In genomic region chr11:34345991-34346480, GRCh38 we compare ENCODE assay signal across 14 cellular contexts. TPM values are rescaled to one million over a fixed set of nuclear protein-coding genes. Genes with fewer than 3 reads are reported as not detected.
DNase-seq lines count a peak whose midpoint lies in the region; ATAC-seq and TF ChIP-seq lines count a peak whose summit lies in the region.
"Had no signal": no experiment of that assay in that cellular context is flagged by ENCODE, and none has a peak within 500 bp of the region (broad histone marks: within the 10 kb centered on the region; RNA-seq: fewer than 3 reads in every experiment).

No MANE protein-coding gene starts in this region.

- TF ChIP-seq POLR2A in right lobe of liver (IDR thresholded peaks at IDR 0.05) (no peak), uterus (IDR thresholded peaks at IDR 0.05) (no peak)

- DNase-seq in NCI-H446 treated with DMSO at 0.1 percent for 48 hours (lab: John Stamatoyannopoulos, UW) (peak; percentile 59), epithelial cell of prostate (ENCODE audit: low read depth, low spot score) (no peak), right lobe of liver (no peak), uterus (peak; percentile 45 to 47)
- no peak for DNase-seq in activated CD4-positive, alpha-beta T cell treated with anti-CD3 and anti-CD28 coated beads, Interleukin-2, amount 10 ng/mL, durations not matched to agents 7 days and 5 days
- DNase-seq: activated B cell treated with CpG ODN at 0.5 μM for 24 hours, DND-41, hippocampal formation, naive B cell, RPMI8226 had no signal

- H3K27me3 Mint-ChIP-seq in activated CD4-positive, alpha-beta T cell treated with anti-CD3 and anti-CD28 coated beads, Interleukin-2, amount 10 ng/mL, durations not matched to agents 7 days and 5 days = no peaks in the 10 kb centered on the region
- H3K27me3 Mint-ChIP-seq: activated B cell treated with CpG ODN at 0.5 μM for 24 hours had no signal

- H3K4me1 Mint-ChIP-seq in activated CD4-positive, alpha-beta T cell treated with anti-CD3 and anti-CD28 coated beads, Interleukin-2, amount 10 ng/mL, durations not matched to agents 7 days and 5 days = no peaks in the 10 kb centered on the region
- H3K4me1 Mint-ChIP-seq: naive B cell had no signal

- no peaks in the 10 kb centered on the region for H3K9me3 Mint-ChIP-seq in activated CD4-positive, alpha-beta T cell treated with anti-CD3 and anti-CD28 coated beads, Interleukin-2, amount 10 ng/mL, durations not matched to agents 7 days and 5 days
- H3K9me3 Mint-ChIP-seq: activated B cell treated with CpG ODN at 0.5 μM for 24 hours; activated T-helper 2 cell treated with anti-CD3 and anti-CD28 coated beads, Interferon-gamma antibody, Interleukin-2, Interleukin-4, amounts not matched to agents 10 μg/mL and 5 μg/mL and 100 μg/mL, durations not matched to agents 14 hours and 24 hours and 36 hours; naive B cell had no signal

- H3K36me3 Mint-ChIP-seq in activated CD4-positive, alpha-beta T cell treated with anti-CD3 and anti-CD28 coated beads, Interleukin-2, amount 10 ng/mL, durations not matched to agents 7 days and 5 days (ENCODE audit: low read depth) = no peaks in the 10 kb centered on the region
- H3K36me3 Mint-ChIP-seq: naive B cell had no signal

- H3K4me1 ChIP-seq in right lobe of liver (peaks cover 0 to 91% (median 27%) of the 10 kb centered on the region in 4 donors), uterus (peaks cover 5 to 19% of the 10 kb centered on the region in 2 donors)
- H3K4me1 ChIP-seq: colonic mucosa had no signal

- 37% methylated on average over 4 of the region's 8 CpGs for WGBS in right lobe of liver (ENCODE audit: insufficient coverage, low coverage, low lambda C conversion rate, missing lambda C conversion rate)

- H3K4me3 ChIP-seq in right lobe of liver (no peak overlapping the region), uterus (no peak overlapping the region)
- H3K4me3 ChIP-seq: colonic mucosa had no signal

- intact Hi-C loops in right lobe of liver (cut with DNase I) = loop anchor here in 1 of 2 donors (5.0 kb wide), 1 partner anchor 169 kb away; no protein-coding TSS in a partner anchor
- intact Hi-C loops in uterus (cut with DNase I; ENCODE audit: low total_unique reads) = loop anchor here (10.0 kb wide), 1 partner anchor 81 kb away; no protein-coding TSS in a partner anchor

- H3K4me3 Mint-ChIP-seq in activated CD4-positive, alpha-beta T cell treated with anti-CD3 and anti-CD28 coated beads, Interleukin-2, amount 10 ng/mL, durations not matched to agents 7 days and 5 days = no peak overlapping the region
- H3K4me3 Mint-ChIP-seq: activated B cell treated with CpG ODN at 0.5 μM for 24 hours, naive B cell had no signal

- no peaks in the 10 kb centered on the region for H3K27me3 ChIP-seq in right lobe of liver
- no peaks in the 10 kb centered on the region for H3K27me3 ChIP-seq in uterus
- H3K27me3 ChIP-seq: colonic mucosa had no signal

- H3K36me3 ChIP-seq in right lobe of liver (no peaks in the 10 kb centered on the region), uterus (no peaks in the 10 kb centered on the region)
- H3K36me3 ChIP-seq: colonic mucosa had no signal

- no peak for TF ChIP-seq CTCF in right lobe of liver (IDR thresholded peaks at IDR 0.05)
- TF ChIP-seq CTCF in uterus (IDR thresholded peaks at IDR 0.05) = no peak

- peak overlapping the region; percentile 65 for H3K27ac ChIP-seq in epithelial cell of prostate
- peak overlapping the region; percentile 53 to 71 (median 60) for H3K27ac ChIP-seq in right lobe of liver
- H3K27ac ChIP-seq in uterus = peak overlapping the region; percentile 66 to 81
- H3K27ac ChIP-seq: colonic mucosa had no signal

- POLR2A ChIA-PET in activated CD4-positive, alpha-beta T cell treated with anti-CD3 and anti-CD28 coated beads, Interleukin-2, amount 10 ng/mL, durations not matched to agents 7 days and 5 days (lab: Charles Lee) = interaction anchor here (0.6 kb wide), 2 partner anchors 139 to 192 kb away, joined by 3 read pairs; no protein-coding TSS in a partner anchor

- ATAC-seq in right lobe of liver = peak; percentile 4 to 25 (median 10)
- no peak for ATAC-seq in HG03521 (IDR thresholded peaks at IDR 0.05; ENCODE audit: unreplicated experiment)
- no peak for ATAC-seq in GM18909 (IDR thresholded peaks at IDR 0.05; ENCODE audit: poor library complexity, unreplicated experiment)

- CTCF ChIA-PET in activated CD4-positive, alpha-beta T cell treated with anti-CD3 and anti-CD28 coated beads, Interleukin-2, amount 10 ng/mL, durations not matched to agents 7 days and 5 days (lab: Charles Lee) = interaction anchor here (0.5 to 3.1 kb wide), 4 partner anchors 9 to 172 kb away, joined by 3 to 13 read pairs (median 4); partner anchors contain the start of gene ABTB2

- no peak overlapping the region for H3K27ac Mint-ChIP-seq in activated CD4-positive, alpha-beta T cell treated with anti-CD3 and anti-CD28 coated beads, Interleukin-2, amount 10 ng/mL, durations not matched to agents 7 days and 5 days
- H3K27ac Mint-ChIP-seq: activated B cell treated with CpG ODN at 0.5 μM for 24 hours; activated T-helper 2 cell treated with anti-CD3 and anti-CD28 coated beads, Interferon-gamma antibody, Interleukin-2, Interleukin-4, amounts not matched to agents 10 μg/mL and 5 μg/mL and 100 μg/mL, durations not matched to agents 14 hours and 24 hours and 36 hours; naive B cell had no signal

- H3K9me3 ChIP-seq in right lobe of liver = no peaks in the 10 kb centered on the region
- H3K9me3 ChIP-seq in uterus = no peaks in the 10 kb centered on the region
- H3K9me3 ChIP-seq: colonic mucosa had no signal

RNA-seq across cellular contexts. Expression of gene ABTB2, which starts 11.8 kb away (rescaled TPM):
- total RNA-seq in right lobe of liver (10 to 100 TPM in 3 of 6 experiments, 1 to 10 TPM in 3; 6.0 to 14.9 (median 10.0) TPM), uterus (1 to 10 TPM; 2.9 to 8.2 (median 6.6) TPM)
- total RNA-seq in activated CD4-positive, alpha-beta T cell treated with anti-CD3 and anti-CD28 coated beads, Interleukin-2, amount 10 ng/mL, durations not matched to agents 7 days and 5 days = under 1 TPM; 0.55 to 0.65 TPM

Comparison
In these comparisons a context has a peak if more than half of its experiments do, and no peak if none do; other contexts are left out.
1. DNase-seq: peak in NCI-H446 treated with DMSO at 0.1 percent for 48 hours (single experiment) and uterus (2 of 2); none in epithelial cell of prostate (single experiment), right lobe of liver (0 of 3) and activated CD4-positive, alpha-beta T cell treated with anti-CD3 and anti-CD28 coated beads, Interleukin-2, amount 10 ng/mL, durations not matched to agents 7 days and 5 days (single experiment).
2. ATAC-seq: peak in right lobe of liver (4 of 4); none in HG03521 (single experiment) and GM18909 (single experiment).
3. Peak in every context shown above with its lines, with median percentiles within 50 percentile points of each other: H3K27ac ChIP-seq.